ENCODE assay signal across 8 cellular contexts in genomic region chr12:12561305-12562015, GRCh38. TPM values are rescaled to one million over a fixed set of nuclear protein-coding genes. Genes with fewer than 3 reads are reported as not detected.
A peak's percentile ranks its signal among the peaks of the same experiment; 100 is the strongest.
DNase-seq lines count a peak whose midpoint lies in the region; ATAC-seq and TF ChIP-seq lines count a peak whose summit lies in the region.

No MANE protein-coding gene starts in this region.

- CTCF ChIA-PET in activated CD8-positive, alpha-beta T cell treated with anti-CD3 and anti-CD28 coated beads for 36 hours (lab: Charles Lee) = interaction anchor here (0.9 to 1.5 kb wide), 6 partner anchors 60 to 175 kb away, joined by 3 to 5 read pairs (median 3); no protein-coding TSS in a partner anchor

- ATAC-seq in activated CD8-positive, alpha-beta T cell treated with anti-CD3 and anti-CD28 coated beads for 36 hours = no peak
- ATAC-seq in lower lobe of right lung = peak; percentile 43 to 52
- no peak for ATAC-seq in HG03108 (IDR thresholded peaks at IDR 0.05; ENCODE audit: unreplicated experiment)

- no peaks in the 10 kb centered on the region for H3K36me3 ChIP-seq in lower lobe of right lung

- no peaks in the 10 kb centered on the region for H3K9me3 ChIP-seq in lower lobe of right lung

- H3K27me3 ChIP-seq in lower lobe of right lung (ENCODE audit: low read depth) = no peaks in the 10 kb centered on the region

- peak overlapping the region; percentile 91 for H3K27ac Mint-ChIP-seq in activated CD8-positive, alpha-beta T cell treated with anti-CD3 and anti-CD28 coated beads for 36 hours

- H3K27ac ChIP-seq in lower lobe of right lung = peak overlapping the region; percentile 98

- intact Hi-C loops in activated CD8-positive, alpha-beta T cell treated with anti-CD3 and anti-CD28 coated beads for 36 hours (cut with micrococcal nuclease) = loop anchor here (5.0 kb wide), 2 partner anchors 54 to 176 kb away; no protein-coding TSS in a partner anchor
- intact Hi-C loops in lower lobe of right lung (cut with DNase I) = loop anchor here (10.0 kb wide), 1 partner anchor 187 kb away; no protein-coding TSS in a partner anchor

- H3K4me1 Mint-ChIP-seq in activated CD8-positive, alpha-beta T cell treated with anti-CD3 and anti-CD28 coated beads for 36 hours (ENCODE audit: low read depth) = peaks cover 38% of the 10 kb centered on the region

- peaks cover 28% of the 10 kb centered on the region for H3K4me1 ChIP-seq in lower lobe of right lung

- in situ Hi-C loops in GM13977 (cut with MboI; ENCODE audit: low pct_unique_long_range_greater_than_20kb, low sequenced_read_pairs, unreplicated experiment) = loop anchor here (25.0 kb wide), 1 partner anchor 174 kb away; no protein-coding TSS in a partner anchor

- no peaks in the 10 kb centered on the region for H3K27me3 Mint-ChIP-seq in activated CD8-positive, alpha-beta T cell treated with anti-CD3 and anti-CD28 coated beads for 36 hours

- POLR2A ChIA-PET in activated CD8-positive, alpha-beta T cell treated with anti-CD3 and anti-CD28 coated beads for 36 hours (lab: Charles Lee) = interaction anchor here (0.6 to 1.6 kb wide), 14 partner anchors 8 to 161 kb away, joined by 3 to 6 read pairs (median 3); no protein-coding TSS in a partner anchor

- peak overlapping the region; percentile 69 for H3K4me3 ChIP-seq in lower lobe of right lung

- TF ChIP-seq CTCF in GM13977 (IDR thresholded peaks at IDR 0.05; ENCODE audit: extremely low read depth, insufficient read depth, missing control alignments) (peak; percentile 18), lower lobe of right lung (IDR thresholded peaks at IDR 0.05) (no peak)
- no peak for TF ChIP-seq CTCF in activated CD8-positive, alpha-beta T cell treated with anti-CD3 and anti-CD28 coated beads for 36 hours (IDR thresholded peaks at IDR 0.05)

- H3K36me3 Mint-ChIP-seq in activated CD8-positive, alpha-beta T cell treated with anti-CD3 and anti-CD28 coated beads for 36 hours (ENCODE audit: low read depth) = peaks cover 13% of the 10 kb centered on the region

- H3K9me3 Mint-ChIP-seq in activated CD8-positive, alpha-beta T cell treated with anti-CD3 and anti-CD28 coated beads for 36 hours = peaks cover 3% of the 10 kb centered on the region

- DNase-seq in GM13977 (ENCODE audit: low spot score) (no peak), NCI-H146 treated with DMSO at 0.1 percent for 48 hours (lab: John Stamatoyannopoulos, UW; ENCODE audit: unreplicated experiment) (peak; percentile 46), lower lobe of right lung (peak; percentile 82), kidney glomerular epithelial cell (lab: John Stamatoyannopoulos, UW) (no peak)
- DNase-seq in activated CD8-positive, alpha-beta T cell treated with anti-CD3 and anti-CD28 coated beads for 36 hours = peak; percentile 49
- peak; percentile 37 for DNase-seq in effector CD4-positive, alpha-beta T cell
- DNase-seq in stimulated activated CD4-positive, alpha-beta T cell treated with anti-CD3 and anti-CD28 coated beads, Interleukin-4, amount 100 ng/mL, for 4 hours = peak; percentile 35 to 37

- peak overlapping the region; percentile 89 for H3K4me3 Mint-ChIP-seq in activated CD8-positive, alpha-beta T cell treated with anti-CD3 and anti-CD28 coated beads for 36 hours

RNA-seq across cellular contexts. Expression of gene DUSP16, which starts 1.2 kb away (rescaled TPM):
- total RNA-seq in activated CD8-positive, alpha-beta T cell treated with anti-CD3 and anti-CD28 coated beads for 36 hours = 10 to 100 TPM; 28.2 to 30.2 TPM
- total RNA-seq in lower lobe of right lung = 44.0 TPM

RNA-seq across cellular contexts. Expression of gene CREBL2, which starts 50.2 kb away (rescaled TPM):
- total RNA-seq in activated CD8-positive, alpha-beta T cell treated with anti-CD3 and anti-CD28 coated beads for 36 hours = 10 to 100 TPM; 12.7 to 14.9 TPM
- total RNA-seq in lower lobe of right lung = 46.3 TPM

Comparison
In these comparisons a context has a peak if more than half of its experiments do, and no peak if none do; other contexts are left out.
1. DNase-seq: peak in NCI-H146 treated with DMSO at 0.1 percent for 48 hours (single experiment), activated CD8-positive, alpha-beta T cell treated with anti-CD3 and anti-CD28 coated beads for 36 hours (single experiment), effector CD4-positive, alpha-beta T cell (single experiment), lower lobe of right lung (single experiment) and stimulated activated CD4-positive, alpha-beta T cell treated with anti-CD3 and anti-CD28 coated beads, Interleukin-4, amount 100 ng/mL, for 4 hours (2 of 2); none in GM13977 (single experiment) and kidney glomerular epithelial cell (single experiment).
2. ATAC-seq: peak in lower lobe of right lung (2 of 2); none in activated CD8-positive, alpha-beta T cell treated with anti-CD3 and anti-CD28 coated beads for 36 hours (single experiment) and HG03108 (single experiment).